29 cellular contexts compared by ENCODE assay signal in genomic region chrX:22296871-22297270, GRCh38. TPM values are rescaled to one million over a fixed set of nuclear protein-coding genes. Genes with fewer than 3 reads are reported as not detected.
DNase-seq lines count a peak whose midpoint lies in the region; ATAC-seq, FAIRE-seq and TF ChIP-seq lines count a peak whose summit lies in the region.
"Had no signal": no experiment of that assay in that cellular context is flagged by ENCODE, and none has a peak within 500 bp of the region (broad histone marks: within the 10 kb centered on the region; RNA-seq: fewer than 3 reads in every experiment).

No MANE protein-coding gene starts in this region.

- H3K4me3 ChIP-seq in astrocyte (ENCODE audit: insufficient read depth, low read depth, low read length): no peak overlapping the region
- H3K4me3 ChIP-seq in fibroblast of the aortic adventitia (ENCODE audit: low read depth, low read length): no peak overlapping the region
- H3K4me3 ChIP-seq in hepatocyte: no peak overlapping the region
- no peak overlapping the region for H3K4me3 ChIP-seq in pancreas
- H3K4me3 ChIP-seq: SJCRH30 had no signal

- peaks cover 13% of the 10 kb centered on the region for H3K4me1 Mint-ChIP-seq in astrocyte (ENCODE audit: low read depth, unreplicated experiment)
- peaks cover 0 to 6% (median 1%) of the 10 kb centered on the region in 4 donors for H3K4me1 Mint-ChIP-seq in naive thymus-derived CD8-positive, alpha-beta T cell
- H3K4me1 Mint-ChIP-seq: CD4-positive, alpha-beta memory T cell had no signal

- no peaks in the 10 kb centered on the region for H3K9me2 ChIP-seq in hepatocyte (replicated peaks; ENCODE audit: insufficient read depth)

- POLR2A ChIA-PET in naive thymus-derived CD8-positive, alpha-beta T cell (lab: Charles Lee): no interaction called here

- peak; percentile 49 for FAIRE-seq in astrocyte (lab: Jason Lieb, UNC)
- FAIRE-seq in pancreas (lab: Jason Lieb, UNC): no peak
- FAIRE-seq: GM12892, GM19239 had no signal

- H3K4me2 ChIP-seq in astrocyte (ENCODE audit: low read length) (no peak overlapping the region), hepatocyte (no peak overlapping the region)

- H3K27ac Mint-ChIP-seq in astrocyte (ENCODE audit: unreplicated experiment): no peak overlapping the region
- H3K27ac Mint-ChIP-seq in naive thymus-derived CD8-positive, alpha-beta T cell: no peak overlapping the region
- H3K27ac Mint-ChIP-seq: CD4-positive, alpha-beta memory T cell had no signal

- ATAC-seq in naive thymus-derived CD8-positive, alpha-beta T cell: no peak
- ATAC-seq in pancreas: no peak
- ATAC-seq: PC-3, Right ventricle myocardium inferior had no signal

- H3K27ac ChIP-seq in astrocyte (ENCODE audit: low read depth, low read length) (no peak overlapping the region), hepatocyte (no peak overlapping the region), pancreas (no peak overlapping the region)
- H3K27ac ChIP-seq: SJCRH30 had no signal

- H3K9me3 ChIP-seq in astrocyte (ENCODE audit: insufficient read depth, low read depth, low read length) (no peaks in the 10 kb centered on the region), hepatocyte (ENCODE audit: low read depth) (no peaks in the 10 kb centered on the region), pancreas (no peaks in the 10 kb centered on the region)
- H3K9me3 ChIP-seq: Caco-2, SJCRH30 had no signal

- WGBS in hepatocyte (ENCODE audit: low lambda C conversion rate, missing lambda C conversion rate): 82% methylated on average over 2 of the region's 2 CpGs
- 78 to 84% methylated on average over 2 of the region's 2 CpGs for WGBS in pancreas, 2 donors

- H3K79me2 ChIP-seq in astrocyte (ENCODE audit: insufficient read depth, low read length) (no peaks in the 10 kb centered on the region), hepatocyte (no peaks in the 10 kb centered on the region)

- H3K4me1 ChIP-seq in astrocyte (ENCODE audit: insufficient read depth, low read length): peaks cover 6% of the 10 kb centered on the region
- H3K4me1 ChIP-seq in hepatocyte (ENCODE audit: insufficient read depth): no peaks in the 10 kb centered on the region
- H3K4me1 ChIP-seq in pancreas: no peaks in the 10 kb centered on the region
- H3K4me1 ChIP-seq: Caco-2 had no signal

- H2AFZ ChIP-seq in astrocyte (ENCODE audit: low read depth, low read length) (no peak overlapping the region), hepatocyte (no peak overlapping the region)

- H4K20me1 ChIP-seq in astrocyte (ENCODE audit: insufficient read depth, low read length) (no peaks in the 10 kb centered on the region), hepatocyte (ENCODE audit: insufficient read depth, poor library complexity, severe bottlenecking) (no peaks in the 10 kb centered on the region)

- H3K36me3 ChIP-seq in astrocyte (ENCODE audit: insufficient read depth, low read length) (no peaks in the 10 kb centered on the region), hepatocyte (replicated peaks; ENCODE audit: insufficient read depth, low read depth) (no peaks in the 10 kb centered on the region), pancreas (no peaks in the 10 kb centered on the region)
- H3K36me3 ChIP-seq: SJCRH30 had no signal

- no peaks in the 10 kb centered on the region for H3K27me3 Mint-ChIP-seq in astrocyte (ENCODE audit: low read depth, unreplicated experiment)
- peaks cover 0 to 10% (median 2%) of the 10 kb centered on the region in 5 donors for H3K27me3 Mint-ChIP-seq in naive thymus-derived CD8-positive, alpha-beta T cell
- H3K27me3 Mint-ChIP-seq: CD4-positive, alpha-beta memory T cell had no signal

- TF ChIP-seq CTCF in astrocyte (IDR thresholded peaks at IDR 0.05; ENCODE audit: insufficient read depth, low read depth, low read length) (no peak), fibroblast of the aortic adventitia (IDR thresholded peaks at IDR 0.05; ENCODE audit: insufficient read depth, low read length) (no peak), hepatocyte (IDR thresholded peaks at IDR 0.05; ENCODE audit: poor library complexity) (no peak), pancreas (IDR thresholded peaks at IDR 0.05) (no peak)

- DNase-seq in AG20443 (ENCODE audit: low spot score) (peak; percentile 10), H4 (ENCODE audit: low spot score) (peak; percentile 8), astrocyte (ENCODE audit: low read depth) (no peak), fibroblast of the aortic adventitia (ENCODE audit: low read depth) (peak; percentile 58), hepatocyte (ENCODE audit: low spot score) (no peak), pancreas (no peak), NAMALWA (ENCODE audit: low spot score) (no peak)
- DNase-seq in naive thymus-derived CD8-positive, alpha-beta T cell: no peak
- DNase-seq: AML-193; C1 segment of cervical spinal cord; Caco-2; CD4-positive, alpha-beta memory T cell; DMS79 treated with DMSO at 0.1 percent for 48 hours; H7; NCI-H1092; NCI-H1417 treated with DMSO at 0.1 percent for 48 hours; NCI-H1694 treated with DMSO at 0.1 percent for 48 hours; NCI-H2081 treated with DMSO at 0.1 percent for 48 hours; NCI-H2171; NCI-H226; NCI-H510A; NCI-H774; NK-92 treated with Interleukin-12 subunit alpha and Interleukin-12 subunit beta, amount 100 ng/mL, for 24 hours; PC-3; SJCRH30 had no signal

- no peaks in the 10 kb centered on the region for H3K27me3 ChIP-seq in astrocyte (ENCODE audit: insufficient read depth, low read length)
- no peaks in the 10 kb centered on the region for H3K27me3 ChIP-seq in hepatocyte
- H3K27me3 ChIP-seq in pancreas: no peaks in the 10 kb centered on the region
- H3K27me3 ChIP-seq: SJCRH30 had no signal

- intact Hi-C loops in pancreas (cut with DNase I): no loop called here

- H3K9ac ChIP-seq in astrocyte (ENCODE audit: low read length): no peak overlapping the region

- no peaks in the 10 kb centered on the region for H3K36me3 Mint-ChIP-seq in astrocyte (ENCODE audit: low read depth, unreplicated experiment)
- no peaks in the 10 kb centered on the region for H3K36me3 Mint-ChIP-seq in naive thymus-derived CD8-positive, alpha-beta T cell
- H3K36me3 Mint-ChIP-seq: CD4-positive, alpha-beta memory T cell had no signal

- H3K4me3 Mint-ChIP-seq in astrocyte (ENCODE audit: unreplicated experiment): no peak overlapping the region
- no peak overlapping the region for H3K4me3 Mint-ChIP-seq in naive thymus-derived CD8-positive, alpha-beta T cell
- H3K4me3 Mint-ChIP-seq: CD4-positive, alpha-beta memory T cell had no signal

- H3K9me3 Mint-ChIP-seq in astrocyte (ENCODE audit: unreplicated experiment): peaks cover 2% of the 10 kb centered on the region
- H3K9me3 Mint-ChIP-seq in naive thymus-derived CD8-positive, alpha-beta T cell: peaks cover 0 to 3% (median 0%) of the 10 kb centered on the region in 9 donors

RNA-seq across cellular contexts. Expression of gene CBLL2, which starts 24.2 kb away (rescaled TPM):
- not detected in 2 replicates for total RNA-seq in H4 (2014; rRNA removed; shearing (Covaris generic))
- not detected in 2 replicates for total RNA-seq in astrocyte
- total RNA-seq in fibroblast of the aortic adventitia (ENCODE audit: low replicate concordance): not detected in 2 replicates
- not detected for total RNA-seq in naive thymus-derived CD8-positive, alpha-beta T cell
- polyA plus RNA-seq in naive thymus-derived CD8-positive, alpha-beta T cell: not detected
- not detected in 2 replicates for total RNA-seq in hepatocyte
- not detected in 2 replicates for polyA plus RNA-seq in hepatocyte
- not detected for total RNA-seq in pancreas
- not detected for polyA plus RNA-seq in pancreas
- total RNA-seq: Caco-2; CD4-positive, alpha-beta memory T cell; H7; HT-29; PC-3; Right ventricle myocardium inferior; SJCRH30 had no signal
- polyA plus RNA-seq: CD4-positive, alpha-beta memory T cell had no signal

Comparison
In these comparisons a context has a peak if more than half of its experiments do, and no peak if none do; other contexts are left out.
1. DNase-seq: peak in AG20443 (single experiment), H4 (single experiment) and fibroblast of the aortic adventitia (single experiment); none in astrocyte (single experiment), naive thymus-derived CD8-positive, alpha-beta T cell (0 of 10), hepatocyte (single experiment), pancreas (0 of 6) and NAMALWA (single experiment).